In genomic region chr9:94961870-94962269, GRCh38 we compare ENCODE assay signal across 17 cellular contexts.
A peak's percentile ranks its signal among the peaks of the same experiment; 100 is the strongest.
DNase-seq lines count a peak whose midpoint lies in the region; ATAC-seq and TF ChIP-seq lines count a peak whose summit lies in the region.
"Had no signal": no experiment of that assay in that cellular context is flagged by ENCODE, and none has a peak within 500 bp of the region (broad histone marks: within the 10 kb centered on the region; RNA-seq: fewer than 3 reads in every experiment).

No MANE protein-coding gene starts in this region.

- H3K9ac ChIP-seq in smooth muscle cell (ENCODE audit: low read depth) (no peak overlapping the region), mesendoderm (ENCODE audit: low read length) (no peak overlapping the region)

- intact Hi-C loops in body of pancreas (cut with DNase I) (no loop called here), cardiac septum (cut with DNase I) (no loop called here)

- H3K4me3 ChIP-seq in body of pancreas (no peak overlapping the region), hepatocyte (no peak overlapping the region), smooth muscle cell (no peak overlapping the region), mesendoderm (ENCODE audit: low read length) (no peak overlapping the region)
- H3K4me3 ChIP-seq: A549 had no signal

- H3K4me2 ChIP-seq in hepatocyte, result no peak overlapping the region
- no peak overlapping the region for H3K4me2 ChIP-seq in smooth muscle cell
- H3K4me2 ChIP-seq in mesendoderm (ENCODE audit: low read length), result no peak overlapping the region
- H3K4me2 ChIP-seq: A549 had no signal

- H3K9me2 ChIP-seq in hepatocyte (replicated peaks; ENCODE audit: insufficient read depth), result no peaks in the 10 kb centered on the region

- no peak overlapping the region for H2BK15ac ChIP-seq in mesendoderm (replicated peaks; ENCODE audit: low read depth)

- H3K9me3 ChIP-seq in body of pancreas (no peaks in the 10 kb centered on the region), hepatocyte (ENCODE audit: low read depth) (no peaks in the 10 kb centered on the region), smooth muscle cell (replicated peaks; ENCODE audit: low read depth) (no peaks in the 10 kb centered on the region)
- H3K9me3 ChIP-seq: A549 had no signal

- H3K79me1 ChIP-seq in mesendoderm (ENCODE audit: low read length), result no peaks in the 10 kb centered on the region

- no peak overlapping the region for H3K56ac ChIP-seq in mesendoderm (ENCODE audit: low read length)

- ATAC-seq in body of pancreas, result no peak
- ATAC-seq in activated T-cell treated with anti-CD3 and anti-CD28 coated beads, Interleukin-2, amount 50 U/mL, for 4 hours, result no peak
- ATAC-seq: A549; CD8-positive, alpha-beta T cell had no signal

- no peaks in the 10 kb centered on the region for H3K27me3 ChIP-seq in body of pancreas
- no peaks in the 10 kb centered on the region for H3K27me3 ChIP-seq in hepatocyte
- H3K27me3 ChIP-seq in smooth muscle cell (ENCODE audit: low read depth), result no peaks in the 10 kb centered on the region
- no peaks in the 10 kb centered on the region for H3K27me3 ChIP-seq in mesendoderm (ENCODE audit: insufficient read depth, low read length, poor library complexity)

- H3K27ac ChIP-seq in body of pancreas, result peak overlapping the region in 3 of 4 donors; percentile 12 to 54 (median 14)
- H3K27ac ChIP-seq in hepatocyte, result peak overlapping the region; percentile 17
- peak overlapping the region; percentile 39 for H3K27ac ChIP-seq in smooth muscle cell (ENCODE audit: low read depth)
- H3K27ac ChIP-seq in mesendoderm (ENCODE audit: low read depth, low read length), result no peak overlapping the region
- H3K27ac ChIP-seq: HL-60 had no signal

- TF ChIP-seq CTCF in body of pancreas (IDR thresholded peaks at IDR 0.05) (no peak), hepatocyte (IDR thresholded peaks at IDR 0.05; ENCODE audit: poor library complexity) (no peak), smooth muscle cell (IDR thresholded peaks at IDR 0.05; ENCODE audit: borderline replicate concordance, insufficient read depth, poor library complexity, severe bottlenecking) (no peak)

- in situ Hi-C loops in KBM-7 (cut with MboI; ENCODE audit: low pct_unique_long_range_greater_than_20kb, low sequenced_read_pairs), result no loop called here

- H3K9me3 Mint-ChIP-seq in activated T-cell treated with anti-CD3 and anti-CD28 coated beads, Interleukin-2, amount 50 U/mL, for 4 hours, result no peaks in the 10 kb centered on the region
- H3K9me3 Mint-ChIP-seq: CD8-positive, alpha-beta T cell; HFFc6 had no signal

- 44 to 62% methylated on average over 2 of the region's 2 CpGs for WGBS in body of pancreas, 2 donors
- WGBS in hepatocyte (ENCODE audit: low lambda C conversion rate, missing lambda C conversion rate), result 93% methylated on average over 2 of the region's 2 CpGs
- 62% methylated on average over 2 of the region's 2 CpGs for WGBS in smooth muscle cell (ENCODE audit: low lambda C conversion rate)
- WGBS in mesendoderm (ENCODE audit: extremely low coverage, insufficient coverage, low lambda C conversion rate), result no CpG with 5 or more reads among the region's 2 CpGs

- H2AFZ ChIP-seq in hepatocyte (no peak overlapping the region), smooth muscle cell (ENCODE audit: low read depth) (no peak overlapping the region)

- no peak overlapping the region for H2BK120ac ChIP-seq in mesendoderm (ENCODE audit: low read depth, low read length)

- no peaks in the 10 kb centered on the region for H3K79me2 ChIP-seq in hepatocyte
- H3K79me2 ChIP-seq in smooth muscle cell (ENCODE audit: low read depth), result no peaks in the 10 kb centered on the region
- no peaks in the 10 kb centered on the region for H3K79me2 ChIP-seq in mesendoderm (ENCODE audit: control insufficient read depth, insufficient read depth, low read length)

- no peak for DNase-seq in body of pancreas
- DNase-seq in hepatocyte (ENCODE audit: low spot score), result no peak
- DNase-seq in smooth muscle cell (lab: John Stamatoyannopoulos, UW; ENCODE audit: unreplicated experiment), result no peak
- no peak for DNase-seq in KBM-7
- DNase-seq in mesendoderm, result no peak
- DNase-seq in activated T-cell treated with anti-CD3 and anti-CD28 coated beads, Interleukin-2, amount 50 U/mL, for 4 hours, result no peak
- DNase-seq in cardiac septum (ENCODE audit: low spot score), result no peak
- DNase-seq: CD8-positive, alpha-beta T cell; COR-L47; DMS153; DND-41; GF-D8; HCEC 1CT; HFFc6 had no signal

- no peak for TF ChIP-seq POLR2A in body of pancreas (IDR thresholded peaks at IDR 0.05)

- peaks cover 24% of the 10 kb centered on the region for H3K4me1 ChIP-seq in body of pancreas
- H3K4me1 ChIP-seq in hepatocyte (ENCODE audit: insufficient read depth), result no peaks in the 10 kb centered on the region
- H3K4me1 ChIP-seq in smooth muscle cell (ENCODE audit: low read depth), result no peaks in the 10 kb centered on the region
- no peaks in the 10 kb centered on the region for H3K4me1 ChIP-seq in mesendoderm (ENCODE audit: control insufficient read depth, low read depth, low read length)

- no peak overlapping the region for H4K5ac ChIP-seq in mesendoderm (ENCODE audit: low read length)

- peaks cover 15% of the 10 kb centered on the region for H3K36me3 Mint-ChIP-seq in activated T-cell treated with anti-CD3 and anti-CD28 coated beads, Interleukin-2, amount 50 U/mL, for 4 hours (ENCODE audit: insufficient read depth)

- H4K20me1 ChIP-seq in hepatocyte (ENCODE audit: insufficient read depth, poor library complexity, severe bottlenecking) (no peaks in the 10 kb centered on the region), smooth muscle cell (ENCODE audit: low read depth) (no peaks in the 10 kb centered on the region)

- H2BK5ac ChIP-seq in mesendoderm (ENCODE audit: low read length), result no peak overlapping the region

- H3K18ac ChIP-seq in mesendoderm (ENCODE audit: low read length), result no peak overlapping the region

- H3K4ac ChIP-seq in mesendoderm (ENCODE audit: low read depth, low read length), result no peak overlapping the region

- no peak overlapping the region for H3K4me3 Mint-ChIP-seq in activated T-cell treated with anti-CD3 and anti-CD28 coated beads, Interleukin-2, amount 50 U/mL, for 4 hours
- H3K4me3 Mint-ChIP-seq: CD14-positive monocyte; CD8-positive, alpha-beta T cell; HFFc6 had no signal

- H4K8ac ChIP-seq in mesendoderm (ENCODE audit: low read depth, low read length), result no peak overlapping the region

- no peak overlapping the region for H3K23ac ChIP-seq in mesendoderm (ENCODE audit: low read length)

- no peaks in the 10 kb centered on the region for H3K4me1 Mint-ChIP-seq in activated T-cell treated with anti-CD3 and anti-CD28 coated beads, Interleukin-2, amount 50 U/mL, for 4 hours (ENCODE audit: low read depth)
- H3K4me1 Mint-ChIP-seq: CD14-positive monocyte had no signal

- no peaks in the 10 kb centered on the region for H3F3A ChIP-seq in smooth muscle cell (ENCODE audit: low read depth)

- no peaks in the 10 kb centered on the region for H3K27me3 Mint-ChIP-seq in activated T-cell treated with anti-CD3 and anti-CD28 coated beads, Interleukin-2, amount 50 U/mL, for 4 hours (ENCODE audit: low read depth)

- no peaks in the 10 kb centered on the region for H3K36me3 ChIP-seq in body of pancreas (replicated peaks in 1 of 2; ENCODE audit: insufficient read depth in 1 of 2, low read depth in 2 of 2)
- H3K36me3 ChIP-seq in hepatocyte (replicated peaks; ENCODE audit: insufficient read depth, low read depth), result no peaks in the 10 kb centered on the region
- H3K36me3 ChIP-seq in smooth muscle cell (ENCODE audit: low read depth), result no peaks in the 10 kb centered on the region
- H3K36me3 ChIP-seq in mesendoderm (ENCODE audit: control insufficient read depth, insufficient read depth, low read length), result no peaks in the 10 kb centered on the region

- H2AK5ac ChIP-seq in mesendoderm (ENCODE audit: low read length), result no peak overlapping the region
